In the genomic region with DNA sequence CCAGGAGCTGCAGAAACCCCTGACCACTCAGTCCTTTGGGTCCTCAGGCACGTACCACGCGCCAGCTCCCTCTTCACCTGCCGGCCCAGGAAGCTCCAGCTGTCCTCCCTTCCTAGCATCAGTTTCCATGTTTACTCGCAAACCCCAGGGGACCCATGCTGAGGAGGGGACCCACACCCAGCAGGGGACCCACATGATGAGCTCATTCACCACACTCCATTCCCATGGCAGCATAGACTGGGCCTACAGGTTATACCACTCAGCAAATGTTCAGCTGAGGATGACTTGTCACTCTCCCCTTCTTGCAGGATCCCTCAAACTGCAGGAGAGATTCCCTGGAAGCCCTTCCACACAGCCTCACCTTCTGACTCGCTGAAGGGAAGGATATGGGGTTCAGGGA, we compare ENCODE assay signal across 14 cellular contexts.
"Had no signal": no experiment of that assay in that cellular context is flagged by ENCODE, and none has a peak within 500 bp of the region (broad histone marks: within the 10 kb centered on the region; RNA-seq: fewer than 3 reads in every experiment).

No MANE protein-coding gene starts in this region.

- H3K9me3 ChIP-seq: lower lobe of right lung, tibial artery, vagina had no signal

- H3K4me2 ChIP-seq: smooth muscle cell had no signal

- H3K4me3 ChIP-seq: lower lobe of right lung, smooth muscle cell, tibial artery, vagina had no signal

- H3K4me1 ChIP-seq: foreskin keratinocyte, lower lobe of right lung, tibial artery, vagina had no signal

- H3K27ac ChIP-seq: foreskin keratinocyte, lower lobe of right lung, tibial artery, vagina had no signal

- H3K27me3 ChIP-seq: foreskin keratinocyte, tibial artery, vagina had no signal

- DNase-seq: activated CD4-positive, alpha-beta memory T cell treated with anti-CD3 and anti-CD28 coated beads, Interleukin-2, amount 10 ng/mL, durations not matched to agents 7 days and 5 days; activated CD4-positive, alpha-beta T cell treated with anti-CD3 and anti-CD28 coated beads for 36 hours; activated naive CD8-positive, alpha-beta T cell treated with anti-CD3 and anti-CD28 coated beads, Interleukin-2, amount 10 ng/mL, durations not matched to agents 7 days and 5 days; activated T-cell treated with anti-CD3 and anti-CD28 coated beads, Interleukin-2, amount 50 U/mL, for 72 hours; aorta; foreskin keratinocyte; immature natural killer cell; left cardiac atrium; lower lobe of right lung; midbrain; right cardiac atrium; tibial artery had no signal

- H3K36me3 ChIP-seq: lower lobe of right lung, tibial artery, vagina had no signal
